14 cellular contexts compared by ENCODE assay signal in the genomic region with DNA sequence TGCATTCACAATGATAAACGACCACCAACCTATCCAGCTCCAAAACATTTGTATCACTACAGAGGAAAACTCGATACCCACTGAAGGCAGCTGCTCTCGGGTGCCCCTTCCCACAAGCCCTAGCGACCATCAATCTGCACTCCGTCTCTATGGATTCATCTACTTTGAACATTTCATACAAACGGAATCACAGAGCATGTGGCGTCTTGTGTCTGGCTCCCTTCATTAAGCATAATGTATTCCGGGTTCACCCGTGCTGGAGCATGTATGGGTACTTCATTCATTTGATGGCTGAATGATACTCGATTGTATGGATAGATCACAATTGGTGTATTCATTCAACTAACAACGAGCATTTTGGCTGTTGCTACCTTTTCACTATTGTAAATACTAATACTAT.
"Had no signal": no experiment of that assay in that cellular context is flagged by ENCODE, and none has a peak within 500 bp of the region (broad histone marks: within the 10 kb centered on the region; RNA-seq: fewer than 3 reads in every experiment).

No MANE protein-coding gene starts in this region.

- ATAC-seq: activated T-helper 17 cell treated with anti-CD3 and anti-CD28 coated beads, Interleukin-2, amount 50 U/mL, for 72 hours; body of pancreas; left lobe of liver; natural killer cell treated with Interleukin-12 subunit alpha and Interleukin-12 subunit beta and Interleukin-15 and Interleukin-18, amount 100 ng/mL, for 72 hours; stimulated activated memory B cell treated with anti-CD40 and anti-IgM and Interleukin-4, amounts not matched to agents 10 μg/mL and 1 μg/mL and 100 μg/mL, for 72 hours; T-helper 17 cell had no signal

- H3K4me1 ChIP-seq: tibial nerve had no signal

- H3K27ac ChIP-seq: body of pancreas, tibial nerve had no signal

- H3K4me3 ChIP-seq: body of pancreas, tibial nerve had no signal

- DNase-seq: activated B cell treated with CpG ODN at 0.5 μM for 24 hours; activated CD4-positive, alpha-beta T cell treated with anti-CD3 and anti-CD28 coated beads, Interleukin-2, amount 10 ng/mL, durations not matched to agents 7 days and 5 days; activated naive CD4-positive, alpha-beta T cell treated with anti-CD3 and anti-CD28 coated beads, Interleukin-2, amount 50 U/mL, for 16 hours; activated T-cell treated with anti-CD3 and anti-CD28 coated beads for 4 hours; cerebellar nuclear complex; mesenchymal stem cell; occipital lobe; T-helper 17 cell had no signal

- H3K9me3 ChIP-seq: body of pancreas, tibial nerve had no signal

- H3K36me3 ChIP-seq: tibial nerve had no signal

- H3K27me3 ChIP-seq: body of pancreas, tibial nerve had no signal
